Comparison of ENCODE assay signal across 8 cellular contexts in the genomic region with DNA sequence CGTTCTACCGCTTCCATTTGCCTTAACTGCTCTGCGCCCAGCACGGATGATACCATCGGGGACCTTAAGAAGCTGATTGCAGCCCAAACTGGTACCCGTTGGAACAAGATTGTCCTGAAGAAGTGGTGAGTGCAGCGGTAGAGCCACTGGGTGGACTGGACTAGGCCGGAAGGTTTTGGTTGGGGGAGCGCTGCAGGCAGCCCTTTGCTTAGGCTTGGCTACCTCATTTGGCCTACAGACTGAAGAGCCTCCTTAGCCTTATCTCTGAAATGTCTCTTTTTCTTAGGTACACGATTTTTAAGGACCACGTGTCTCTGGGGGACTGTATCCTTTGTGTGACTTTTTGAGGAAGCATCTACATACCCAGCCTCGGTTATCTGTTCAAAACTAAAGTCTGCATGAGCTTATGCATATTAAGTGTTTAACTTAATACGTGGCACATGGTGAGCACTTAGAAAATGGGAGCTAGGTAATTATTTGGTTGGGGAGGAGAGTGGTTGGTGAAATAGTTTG. TPM values are rescaled to one million over a fixed set of nuclear protein-coding genes. Genes with fewer than 3 reads are reported as not detected.
DNase-seq lines count a peak whose midpoint lies in the region; ATAC-seq and TF ChIP-seq lines count a peak whose summit lies in the region.

No MANE protein-coding gene starts in this region.

- H3F3A ChIP-seq in GM23248 (ENCODE audit: insufficient read depth) (no peaks in the 10 kb centered on the region), SU-DHL-6 (ENCODE audit: insufficient read depth) (no peaks in the 10 kb centered on the region)

- H3K9ac ChIP-seq in GM23248 (peak overlapping the region; percentile 89), SU-DHL-6 (ENCODE audit: low read length) (peak overlapping the region; percentile 75), fibroblast of lung (ENCODE audit: insufficient read depth, low read length) (peak overlapping the region; percentile 87)

- H3K27ac ChIP-seq in GM23248 (no peak overlapping the region), SU-DHL-6 (ENCODE audit: low read depth, low read length) (no peak overlapping the region), fibroblast of lung (ENCODE audit: insufficient read depth, low read length) (peak overlapping the region; percentile 73), sigmoid colon (peak overlapping the region in 3 of 4 donors; percentile 82 to 89 (median 86))

- H3K4me2 ChIP-seq in GM23248 (ENCODE audit: unreplicated experiment) = peak overlapping the region; percentile 93
- H3K4me2 ChIP-seq in SU-DHL-6 (ENCODE audit: low read depth, low read length, poor library complexity, severe bottlenecking) = peak overlapping the region; percentile 82
- peak overlapping the region; percentile 95 for H3K4me2 ChIP-seq in fibroblast of lung (ENCODE audit: extremely low read depth, insufficient read depth, low read length)

- H3K4me1 ChIP-seq in GM23248 (ENCODE audit: insufficient read depth) = peaks cover 4% of the 10 kb centered on the region; the same call in 1 of the 2 replicates
- peaks cover 6% of the 10 kb centered on the region for H3K4me1 ChIP-seq in fibroblast of lung (ENCODE audit: control insufficient read depth, extremely low read depth, insufficient read depth, low read length)
- H3K4me1 ChIP-seq in sigmoid colon = peaks cover 0 to 31% (median 25%) of the 10 kb centered on the region in 4 donors

- no peak for TF ChIP-seq EP300 in sigmoid colon (IDR thresholded peaks at IDR 0.05)

- H3K79me2 ChIP-seq in GM23248 (ENCODE audit: insufficient read depth) (peaks cover 89% of the 10 kb centered on the region), SU-DHL-6 (ENCODE audit: insufficient read depth, low read length) (peaks cover 44% of the 10 kb centered on the region), fibroblast of lung (ENCODE audit: control insufficient read depth, insufficient read depth, low read length) (peaks cover 35% of the 10 kb centered on the region)

- intact Hi-C loops in sigmoid colon (cut with DNase I) = no loop called here

- 32 to 33% methylated on average over 13 of the region's 13 CpGs for WGBS in GM23248 (ENCODE audit: low coverage in 1 of 2, low lambda C conversion rate in 2 of 2, missing lambda C conversion rate in 2 of 2), 2 experiments
- WGBS in sigmoid colon, 2 donors = 39 to 41% methylated on average over 13 of the region's 13 CpGs

- H3K36me3 ChIP-seq in GM23248 (ENCODE audit: low read depth) (0 out of 2 replicates have a peak, but pooled peaks cover 6% of the 10 kb centered on the region), SU-DHL-6 (ENCODE audit: low read length) (no peaks in the 10 kb centered on the region), fibroblast of lung (ENCODE audit: control insufficient read depth, insufficient read depth, low read length) (peaks cover 3% of the 10 kb centered on the region), sigmoid colon (peaks cover 0 to 38% (median 7%) of the 10 kb centered on the region in 4 donors)

- no peaks in the 10 kb centered on the region for H3K9me3 ChIP-seq in GM23248 (ENCODE audit: low read depth)
- no peaks in the 10 kb centered on the region for H3K9me3 ChIP-seq in SU-DHL-6 (ENCODE audit: insufficient read depth, low read length)
- H3K9me3 ChIP-seq in fibroblast of lung (ENCODE audit: control insufficient read depth, insufficient read depth, low read depth, low read length) = no peaks in the 10 kb centered on the region
- H3K9me3 ChIP-seq in sigmoid colon = no peaks in the 10 kb centered on the region

- TF ChIP-seq POLR2A in sigmoid colon (IDR thresholded peaks at IDR 0.05) = no peak

- H2AFZ ChIP-seq in GM23248 = peak overlapping the region; percentile 91; the same call in 1 of the 2 replicates
- H2AFZ ChIP-seq in SU-DHL-6 (ENCODE audit: low read depth, low read length, severe bottlenecking) = no peak overlapping the region
- no peak overlapping the region for H2AFZ ChIP-seq in fibroblast of lung (ENCODE audit: low read length)

- H3K9me2 ChIP-seq in GM23248 (ENCODE audit: insufficient read depth) (no peaks in the 10 kb centered on the region), SU-DHL-6 (replicated peaks; ENCODE audit: insufficient read depth, low read length) (no peaks in the 10 kb centered on the region)

- no peaks in the 10 kb centered on the region for H3K27me3 ChIP-seq in GM23248 (replicated peaks; ENCODE audit: insufficient read depth)
- H3K27me3 ChIP-seq in SU-DHL-6 (ENCODE audit: low read length) = no peaks in the 10 kb centered on the region
- no peaks in the 10 kb centered on the region for H3K27me3 ChIP-seq in fibroblast of lung (ENCODE audit: control insufficient read depth, insufficient read depth, low read length)
- H3K27me3 ChIP-seq in sigmoid colon = no peaks in the 10 kb centered on the region

- DNase-seq in GM23248 = peak; percentile 25
- DNase-seq in fibroblast of lung (ENCODE audit: low read depth in 2 of 2) = no peak
- no peak for DNase-seq in sigmoid colon
- DNase-seq in COLO668 (lab: John Stamatoyannopoulos, UW; ENCODE audit: unreplicated experiment) = no peak
- no peak for DNase-seq in NCI-H510A treated with DMSO at 0.1 percent for 48 hours (lab: John Stamatoyannopoulos, UW)
- DNase-seq in kidney tubule cell (ENCODE audit: low spot score) = no peak

- H4K20me1 ChIP-seq in GM23248 (ENCODE audit: insufficient read depth) = no peaks in the 10 kb centered on the region
- H4K20me1 ChIP-seq in SU-DHL-6 (ENCODE audit: low read depth, low read length) = no peaks in the 10 kb centered on the region
- peaks cover 3% of the 10 kb centered on the region for H4K20me1 ChIP-seq in fibroblast of lung (ENCODE audit: control insufficient read depth, extremely low read depth, insufficient read depth, low read length)

- no peak for TF ChIP-seq CTCF in SU-DHL-6 (IDR thresholded peaks at IDR 0.05; ENCODE audit: insufficient read depth, low read length, poor library complexity, severe bottlenecking)
- TF ChIP-seq CTCF in fibroblast of lung (conservative IDR thresholded peaks at IDR 0.05 in 1 of 2, IDR thresholded peaks at IDR 0.05 in 1 of 2; ENCODE audit: low read depth in 1 of 2, low read length in 2 of 2) = no peak
- no peak for TF ChIP-seq CTCF in sigmoid colon (IDR thresholded peaks at IDR 0.05)

- no peak for ATAC-seq in HG03039 (IDR thresholded peaks at IDR 0.05; ENCODE audit: unreplicated experiment)

- H3K4me3 ChIP-seq in GM23248 (peak overlapping the region; percentile 98), SU-DHL-6 (ENCODE audit: insufficient read depth, low read length, poor library complexity, severe bottlenecking) (peak overlapping the region; percentile 85), fibroblast of lung (replicated peaks in 1 of 4; ENCODE audit: control extremely low read depth in 1 of 4, insufficient read depth in 1 of 4, low read depth in 3 of 4, low read length in 4 of 4) (peak overlapping the region; percentile 88 to 100 (median 96)), sigmoid colon (peak overlapping the region; percentile 73 to 98 (median 90))

- in situ Hi-C loops in GM23248 (cut with MboI) = no loop called here

RNA-seq across cellular contexts. Expression of a gene that starts 0.9 kb away (rescaled TPM):
- 392 and 413 TPM in 2 replicates for total RNA-seq in GM23248 (2014; rRNA removed; shearing (Covaris generic))
- polyA plus RNA-seq in GM23248 (2016; fragmentation: Nextera tagmentation; extraction: Ambion mirVana) = 605 and 606 TPM in 2 replicates
- total RNA-seq in fibroblast of lung = 151 and 154 TPM in 2 replicates
- 1,038 and 1,336 TPM in 2 replicates for polyA plus RNA-seq in fibroblast of lung
- 594 and 704 TPM in 2 replicates for polyA plus RNA-seq in fibroblast of lung (2012)
- 55.7 and 76.6 TPM in 2 replicates for polyA minus RNA-seq in fibroblast of lung (ENCODE audit: low replicate concordance)
- total RNA-seq in sigmoid colon = 100 to 1,000 TPM; 518 to 900 (median 674) TPM
- polyA plus RNA-seq in sigmoid colon = 1,000 to 10,000 TPM in 2 of 3 donors, 100 to 1,000 TPM in 1; 532 to 1,128 (median 1,056) TPM

RNA-seq across cellular contexts. Expression of a gene that starts 6.5 kb away (rescaled TPM):
- total RNA-seq in GM23248 (2014; rRNA removed; shearing (Covaris generic)) = 95.4 and 102 TPM in 2 replicates
- 124 and 134 TPM in 2 replicates for polyA plus RNA-seq in GM23248 (2016; fragmentation: Nextera tagmentation; extraction: Ambion mirVana)
- 76.8 and 98.8 TPM in 2 replicates for total RNA-seq in fibroblast of lung
- polyA plus RNA-seq in fibroblast of lung = 33.4 and 54.1 TPM in 2 replicates
- 72.9 and 116 TPM in 2 replicates for polyA plus RNA-seq in fibroblast of lung (2012)
- 10.7 and 22.7 TPM in 2 replicates for polyA minus RNA-seq in fibroblast of lung (ENCODE audit: low replicate concordance)
- 100 to 1,000 TPM in 3 of 4 donors, 10 to 100 TPM in 1; 77.5 to 149 (median 142) TPM for total RNA-seq in sigmoid colon
- 100 to 1,000 TPM in 2 of 3 donors, 10 to 100 TPM in 1; 87.4 to 122 (median 117) TPM for polyA plus RNA-seq in sigmoid colon

RNA-seq across cellular contexts. Expression of a gene that starts 9.7 kb away (rescaled TPM):
- total RNA-seq in GM23248 (2014; rRNA removed; shearing (Covaris generic)) = 21.9 and 29.8 TPM in 2 replicates
- polyA plus RNA-seq in GM23248 (2016; fragmentation: Nextera tagmentation; extraction: Ambion mirVana) (27.1 and 28.5 TPM in 2 replicates), fibroblast of lung (20.3 and 20.7 TPM in 2 replicates), sigmoid colon (10 to 100 TPM; 14.8 to 22.4 (median 18.6) TPM)
- total RNA-seq in fibroblast of lung (13.9 and 23.1 TPM in 2 replicates), sigmoid colon (10 to 100 TPM; 18.3 to 31.9 (median 26.6) TPM)
- 22.1 and 23.2 TPM in 2 replicates for polyA plus RNA-seq in fibroblast of lung (2012)
- 16.3 and 17.5 TPM in 2 replicates for polyA minus RNA-seq in fibroblast of lung (ENCODE audit: low replicate concordance)

Comparison
In these comparisons a context has a peak if more than half of its experiments do, and no peak if none do; other contexts are left out.
1. H3K27ac ChIP-seq: peak in fibroblast of lung (single experiment) and sigmoid colon (3 of 4); none in GM23248 (single experiment) and SU-DHL-6 (single experiment).
2. Peak in every context shown above with its lines, with median percentiles within 50 percentile points of each other: H3K4me2 ChIP-seq, H3K4me3 ChIP-seq and H3K9ac ChIP-seq.